In genomic region chr3:13347390-13347966, GRCh38 we compare ENCODE assay signal across 10 cellular contexts.
DNase-seq lines count a peak whose midpoint lies in the region; ATAC-seq and TF ChIP-seq lines count a peak whose summit lies in the region.
"Had no signal": no experiment of that assay in that cellular context is flagged by ENCODE, and none has a peak within 500 bp of the region (broad histone marks: within the 10 kb centered on the region; RNA-seq: fewer than 3 reads in every experiment).

No MANE protein-coding gene starts in this region.

- POLR2A ChIA-PET in WTC11 (lab: Charles Lee): interaction anchor here (1.2 kb wide), 1 partner anchor 104 kb away, joined by 3 read pairs; no protein-coding TSS in a partner anchor

- TF ChIP-seq CTCF in WTC11 (IDR thresholded peaks at IDR 0.05) (no peak), osteocyte (IDR thresholded peaks at IDR 0.05) (no peak)

- no peak for DNase-seq in activated CD4-positive, alpha-beta T cell treated with anti-CD3 and anti-CD28 coated beads, Interleukin-2, amount 10 ng/mL, durations not matched to agents 24 days and 14 days
- DNase-seq in activated CD4-positive, alpha-beta T cell treated with anti-CD3 and anti-CD28 coated beads for 4 hours: no peak
- DNase-seq in WTC11 (ENCODE audit: low spot score) (peak; percentile 46), epidermal melanocyte (ENCODE audit: insufficient read length, low spot score) (peak; percentile 43), osteocyte (ENCODE audit: extremely low spot score, unreplicated experiment) (no peak), NCI-H2196 (lab: John Stamatoyannopoulos, UW; ENCODE audit: unreplicated experiment) (no peak)
- DNase-seq: effector CD4-positive, alpha-beta T cell; NCI-H2171 treated with DMSO at 0.1 percent for 48 hours had no signal

- no peaks in the 10 kb centered on the region for H3K9me3 Mint-ChIP-seq in activated CD4-positive, alpha-beta T cell treated with anti-CD3 and anti-CD28 coated beads, Interleukin-2, amount 10 ng/mL, durations not matched to agents 24 days and 14 days
- H3K9me3 Mint-ChIP-seq in WTC11 (no peaks in the 10 kb centered on the region), osteocyte (ENCODE audit: unreplicated experiment) (peaks cover 3% of the 10 kb centered on the region)

- peak overlapping the region; percentile 32 for H3K4me3 Mint-ChIP-seq in activated CD4-positive, alpha-beta T cell treated with anti-CD3 and anti-CD28 coated beads, Interleukin-2, amount 10 ng/mL, durations not matched to agents 24 days and 14 days
- H3K4me3 Mint-ChIP-seq in WTC11 (peak overlapping the region; percentile 59), osteocyte (ENCODE audit: unreplicated experiment) (no peak overlapping the region)

- no peaks in the 10 kb centered on the region for H3K27me3 Mint-ChIP-seq in activated CD4-positive, alpha-beta T cell treated with anti-CD3 and anti-CD28 coated beads, Interleukin-2, amount 10 ng/mL, durations not matched to agents 24 days and 14 days
- H3K27me3 Mint-ChIP-seq in WTC11 (ENCODE audit: low read depth) (no peaks in the 10 kb centered on the region), osteocyte (ENCODE audit: unreplicated experiment) (peaks cover 4% of the 10 kb centered on the region)

- ATAC-seq in WTC11: peak; percentile 43
- no peak for ATAC-seq in HG03442 (IDR thresholded peaks at IDR 0.05; ENCODE audit: unreplicated experiment)
- no peak for ATAC-seq in HG03521 (IDR thresholded peaks at IDR 0.05; ENCODE audit: unreplicated experiment)

- CTCF ChIA-PET in WTC11 (lab: Charles Lee): interaction anchor here (0.5 to 6.2 kb wide), 17 partner anchors 12 to 301 kb away, joined by 3 to 32 read pairs (median 5); no protein-coding TSS in a partner anchor

- peak overlapping the region; percentile 75 for H3K27ac Mint-ChIP-seq in activated CD4-positive, alpha-beta T cell treated with anti-CD3 and anti-CD28 coated beads, Interleukin-2, amount 10 ng/mL, durations not matched to agents 24 days and 14 days
- H3K27ac Mint-ChIP-seq in WTC11: peak overlapping the region; percentile 97
- H3K27ac Mint-ChIP-seq in osteocyte (ENCODE audit: unreplicated experiment): peak overlapping the region; percentile 41

- intact Hi-C loops in activated CD4-positive, alpha-beta T cell treated with anti-CD3 and anti-CD28 coated beads, Interleukin-2, amount 10 ng/mL, durations not matched to agents 24 days and 14 days (cut with micrococcal nuclease): loop anchor here (2.0 kb wide), 1 partner anchor 67 kb away; no protein-coding TSS in a partner anchor

- H3K4me1 Mint-ChIP-seq in activated CD4-positive, alpha-beta T cell treated with anti-CD3 and anti-CD28 coated beads, Interleukin-2, amount 10 ng/mL, durations not matched to agents 24 days and 14 days: peaks cover 46% of the 10 kb centered on the region
- H3K4me1 Mint-ChIP-seq in WTC11: peaks cover 73% of the 10 kb centered on the region
- peaks cover 38% of the 10 kb centered on the region for H3K4me1 Mint-ChIP-seq in osteocyte (ENCODE audit: unreplicated experiment)

- peaks cover 76% of the 10 kb centered on the region for H3K36me3 Mint-ChIP-seq in activated CD4-positive, alpha-beta T cell treated with anti-CD3 and anti-CD28 coated beads, Interleukin-2, amount 10 ng/mL, durations not matched to agents 24 days and 14 days (ENCODE audit: low read depth)
- H3K36me3 Mint-ChIP-seq in WTC11 (peaks cover 40% of the 10 kb centered on the region), osteocyte (ENCODE audit: unreplicated experiment) (no peaks in the 10 kb centered on the region)

TF ChIP-seq in WTC11, 78 proteins besides CTCF, POLR2A, EP300 and RAD21:
- TF ChIP-seq MAX (CRISPR knock-in tag; IDR thresholded peaks at IDR 0.05) (no peak), SMAD3 (CRISPR knock-in tag; IDR thresholded peaks at IDR 0.05; ENCODE audit: borderline replicate concordance) (no peak), MLX (CRISPR knock-in tag; IDR thresholded peaks at IDR 0.05) (no peak), TEAD4 (CRISPR knock-in tag; IDR thresholded peaks at IDR 0.05) (no peak), FOXP4 (CRISPR knock-in tag; IDR thresholded peaks at IDR 0.05) (no peak), ZNF138 (CRISPR knock-in tag; conservative IDR thresholded peaks at IDR 0.05) (no peak), CREB1 (CRISPR knock-in tag; IDR thresholded peaks at IDR 0.05) (no peak), TCF7 (CRISPR knock-in tag; IDR thresholded peaks at IDR 0.05; ENCODE audit: low read depth) (no peak), ZNF396 (CRISPR knock-in tag; IDR thresholded peaks at IDR 0.05; ENCODE audit: borderline replicate concordance) (no peak), ETV6 (CRISPR knock-in tag; IDR thresholded peaks at IDR 0.05) (no peak), JUN (CRISPR knock-in tag; IDR thresholded peaks at IDR 0.05) (no peak), USF1 (CRISPR knock-in tag; IDR thresholded peaks at IDR 0.05) (no peak), E2F1 (CRISPR knock-in tag; IDR thresholded peaks at IDR 0.05) (no peak), ATF1 (CRISPR knock-in tag; IDR thresholded peaks at IDR 0.05) (no peak), CBFB (CRISPR knock-in tag; IDR thresholded peaks at IDR 0.05; ENCODE audit: low read depth) (no peak), ZSCAN18 (CRISPR knock-in tag; IDR thresholded peaks at IDR 0.05) (no peak)

Comparison
In these comparisons a context has a peak if more than half of its experiments do, and no peak if none do; other contexts are left out.
1. DNase-seq: peak in WTC11 (single experiment) and epidermal melanocyte (single experiment); none in activated CD4-positive, alpha-beta T cell treated with anti-CD3 and anti-CD28 coated beads, Interleukin-2, amount 10 ng/mL, durations not matched to agents 24 days and 14 days (single experiment), activated CD4-positive, alpha-beta T cell treated with anti-CD3 and anti-CD28 coated beads for 4 hours (0 of 2), osteocyte (single experiment) and NCI-H2196 (single experiment).
2. H3K27ac Mint-ChIP-seq: peak in every context shown above with its lines; median percentile 97 in WTC11; 75 in activated CD4-positive, alpha-beta T cell treated with anti-CD3 and anti-CD28 coated beads, Interleukin-2, amount 10 ng/mL, durations not matched to agents 24 days and 14 days; 41 in osteocyte.